ENCODE assay signal across 21 cellular contexts in the genomic region with DNA sequence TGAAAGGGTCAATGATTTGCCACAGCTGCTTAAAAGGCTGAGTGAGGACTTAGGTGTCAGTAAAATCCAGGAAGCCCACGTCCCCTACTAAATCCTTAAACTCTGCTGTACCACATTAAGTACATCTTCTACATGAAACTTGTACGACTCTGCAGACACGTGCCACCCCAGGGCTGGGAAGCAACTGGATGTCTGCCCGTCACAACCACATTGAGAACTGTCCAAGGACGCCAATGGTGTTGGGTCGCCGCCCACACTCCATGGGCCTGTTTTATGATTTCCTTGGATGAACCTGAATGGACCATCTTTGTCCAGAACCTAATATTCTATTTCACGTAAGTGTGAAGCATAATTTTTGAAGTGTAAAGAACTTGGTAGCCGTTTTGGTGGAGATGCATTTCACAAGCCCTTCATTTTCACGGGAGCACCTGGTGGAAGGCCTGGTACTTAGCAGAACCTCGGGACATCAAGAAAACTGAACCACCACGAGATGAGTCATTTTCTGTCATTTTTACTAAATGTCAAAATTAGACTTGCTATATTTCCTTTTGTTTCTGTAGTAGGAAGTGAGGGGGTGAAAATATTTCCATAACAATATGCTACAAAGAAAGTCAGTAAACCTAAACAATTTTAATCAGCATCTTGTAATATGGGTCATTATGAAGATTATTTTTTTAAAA.
DNase-seq lines count a peak whose midpoint lies in the region.
"Had no signal": no experiment of that assay in that cellular context is flagged by ENCODE, and none has a peak within 500 bp of the region (broad histone marks: within the 10 kb centered on the region; RNA-seq: fewer than 3 reads in every experiment).

No MANE protein-coding gene starts in this region.

- H3K4me3 Mint-ChIP-seq in activated CD4-positive, alpha-beta T cell treated with anti-CD3 and anti-CD28 coated beads, Interleukin-2, amount 10 ng/mL, durations not matched to agents 24 days and 14 days: peak overlapping the region; percentile 21
- H3K4me3 Mint-ChIP-seq: activated B cell treated with CpG ODN at 0.5 μM for 24 hours; central memory CD8-positive, alpha-beta T cell; neural crest cell; stimulated activated naive B cell treated with anti-CD40 and anti-IgM and Interleukin-4, amounts not matched to agents 10 μg/mL and 1 μg/mL and 100 μg/mL, for 72 hours had no signal

- DNase-seq in activated CD4-positive, alpha-beta T cell treated with anti-CD3 and anti-CD28 coated beads, Interleukin-2, amount 10 ng/mL, durations not matched to agents 24 days and 14 days: no peak
- DNase-seq in activated CD4-positive, alpha-beta T cell treated with anti-CD3 and anti-CD28 coated beads, Interleukin-2, amount 50 U/mL, for 4 hours: no peak
- DNase-seq in stimulated activated naive CD4-positive, alpha-beta T cell treated with Interleukin-2 at 50 U/mL for 16 hours (lab: John Stamatoyannopoulos, UW): peak; percentile 7
- DNase-seq in stimulated activated naive CD4-positive, alpha-beta T cell (lab: John Stamatoyannopoulos, UW): no peak
- DNase-seq in dermis blood vessel endothelial cell: peak; percentile 21
- DNase-seq in NK-92 (lab: John Stamatoyannopoulos, UW; ENCODE audit: unreplicated experiment): no peak
- no peak for DNase-seq in SKM-1 treated with dmso at 0.1 percent for 144 hours (lab: John Stamatoyannopoulos, UW; ENCODE audit: unreplicated experiment)
- no peak for DNase-seq in NCI-H774 (lab: John Stamatoyannopoulos, UW)
- DNase-seq: activated B cell treated with CpG ODN at 0.5 μM for 24 hours; activated gamma-delta T cell; BE2C; Calu3; heart right ventricle; NCI-H1092 treated with DMSO at 0.1 percent for 48 hours; NCI-H2029 treated with DMSO at 0.1 percent for 48 hours; NCI-H226; NCI-H748 treated with DMSO at 0.1 percent for 48 hours; stimulated activated CD4-positive, alpha-beta T cell treated with anti-CD3 and anti-CD28 coated beads, Interleukin-2, amount 100 ng/mL, for 24 hours; stimulated activated naive B cell treated with anti-CD40 and anti-IgM and Interleukin-4, amounts not matched to agents 10 μg/mL and 1 μg/mL and 100 μg/mL, for 72 hours had no signal

- peaks cover 70% of the 10 kb centered on the region for H3K36me3 Mint-ChIP-seq in activated CD4-positive, alpha-beta T cell treated with anti-CD3 and anti-CD28 coated beads, Interleukin-2, amount 10 ng/mL, durations not matched to agents 24 days and 14 days (ENCODE audit: low read depth)

- H3K27ac Mint-ChIP-seq in activated CD4-positive, alpha-beta T cell treated with anti-CD3 and anti-CD28 coated beads, Interleukin-2, amount 10 ng/mL, durations not matched to agents 24 days and 14 days: peak overlapping the region; percentile 81
- H3K27ac Mint-ChIP-seq: activated B cell treated with CpG ODN at 0.5 μM for 24 hours had no signal

- peaks cover 50% of the 10 kb centered on the region for H3K4me1 Mint-ChIP-seq in activated CD4-positive, alpha-beta T cell treated with anti-CD3 and anti-CD28 coated beads, Interleukin-2, amount 10 ng/mL, durations not matched to agents 24 days and 14 days

- no peaks in the 10 kb centered on the region for H3K27me3 Mint-ChIP-seq in activated CD4-positive, alpha-beta T cell treated with anti-CD3 and anti-CD28 coated beads, Interleukin-2, amount 10 ng/mL, durations not matched to agents 24 days and 14 days
- H3K27me3 Mint-ChIP-seq: activated B cell treated with CpG ODN at 0.5 μM for 24 hours; central memory CD8-positive, alpha-beta T cell; stimulated activated naive B cell treated with anti-CD40 and anti-IgM and Interleukin-4, amounts not matched to agents 10 μg/mL and 1 μg/mL and 100 μg/mL, for 72 hours had no signal

- intact Hi-C loops in activated CD4-positive, alpha-beta T cell treated with anti-CD3 and anti-CD28 coated beads, Interleukin-2, amount 10 ng/mL, durations not matched to agents 24 days and 14 days (cut with micrococcal nuclease): loop anchor here (1.0 kb wide), 1 partner anchor 16 kb away; no protein-coding TSS in a partner anchor

- H3K9me3 Mint-ChIP-seq in activated CD4-positive, alpha-beta T cell treated with anti-CD3 and anti-CD28 coated beads, Interleukin-2, amount 10 ng/mL, durations not matched to agents 24 days and 14 days: no peaks in the 10 kb centered on the region
- H3K9me3 Mint-ChIP-seq: activated B cell treated with CpG ODN at 0.5 μM for 24 hours; central memory CD8-positive, alpha-beta T cell; neural crest cell had no signal

Comparison
In these comparisons a context has a peak if more than half of its experiments do, and no peak if none do; other contexts are left out.
1. DNase-seq: peak in stimulated activated naive CD4-positive, alpha-beta T cell treated with Interleukin-2 at 50 U/mL for 16 hours (single experiment) and dermis blood vessel endothelial cell (single experiment); none in activated CD4-positive, alpha-beta T cell treated with anti-CD3 and anti-CD28 coated beads, Interleukin-2, amount 10 ng/mL, durations not matched to agents 24 days and 14 days (single experiment), activated CD4-positive, alpha-beta T cell treated with anti-CD3 and anti-CD28 coated beads, Interleukin-2, amount 50 U/mL, for 4 hours (0 of 2), stimulated activated naive CD4-positive, alpha-beta T cell (0 of 6), NK-92 (single experiment), SKM-1 treated with dmso at 0.1 percent for 144 hours (single experiment) and NCI-H774 (single experiment).